ENCODE assay signal across 3 cellular contexts in genomic region chr2:203697763-203698162, GRCh38. TPM values are rescaled to one million over a fixed set of nuclear protein-coding genes. Genes with fewer than 3 reads are reported as not detected.
"Had no signal": no experiment of that assay in that cellular context is flagged by ENCODE, and none has a peak within 500 bp of the region (broad histone marks: within the 10 kb centered on the region; RNA-seq: fewer than 3 reads in every experiment).

No MANE protein-coding gene starts in this region.

RNA-seq across cellular contexts. Expression of gene CD28, which starts 8.7 kb away (rescaled TPM):
- total RNA-seq: osteoblast, progenitor cell of endocrine pancreas, renal cortical epithelial cell had no signal
